8 cellular contexts compared by ENCODE assay signal in genomic region chr9:14315754-14316573, GRCh38. TPM values are rescaled to one million over a fixed set of nuclear protein-coding genes. Genes with fewer than 3 reads are reported as not detected.
DNase-seq lines count a peak whose midpoint lies in the region; ATAC-seq and TF ChIP-seq lines count a peak whose summit lies in the region.

No MANE protein-coding gene starts in this region.

- H3K4me1 Mint-ChIP-seq in stimulated activated naive CD8-positive, alpha-beta T cell treated with anti-CD3 and anti-CD28 coated beads, Interleukin-15, amount 100 ng/mL, for 72 hours = peaks cover 51% of the 10 kb centered on the region

- H3K4me3 Mint-ChIP-seq in stimulated activated naive CD8-positive, alpha-beta T cell treated with anti-CD3 and anti-CD28 coated beads, Interleukin-15, amount 100 ng/mL, for 72 hours = peak overlapping the region; percentile 82 to 88

- ATAC-seq in stimulated activated naive CD8-positive, alpha-beta T cell treated with anti-CD3 and anti-CD28 coated beads, Interleukin-15, amount 100 ng/mL, for 72 hours = peak; percentile 12
- no peak for ATAC-seq in GM19452 (IDR thresholded peaks at IDR 0.05; ENCODE audit: unreplicated experiment)

- no peak overlapping the region for H3K27ac Mint-ChIP-seq in stimulated activated naive CD8-positive, alpha-beta T cell treated with anti-CD3 and anti-CD28 coated beads, Interleukin-15, amount 100 ng/mL, for 72 hours

- no peaks in the 10 kb centered on the region for H3K36me3 ChIP-seq in kidney epithelial cell (ENCODE audit: control insufficient read depth, insufficient read depth, low read length)

- peaks cover 2% of the 10 kb centered on the region for H3K27me3 ChIP-seq in kidney epithelial cell (ENCODE audit: control insufficient read depth, insufficient read depth, low read length)

- peak overlapping the region; percentile 61 to 66 for H3K4me3 ChIP-seq in cardiac fibroblast (replicated peaks in 1 of 2; ENCODE audit: low read depth in 2 of 2, low read length in 2 of 2)
- peak overlapping the region; percentile 80 for H3K4me3 ChIP-seq in kidney epithelial cell (ENCODE audit: low read depth, low read length)

- peak; percentile 15 for DNase-seq in GM10248 (ENCODE audit: extremely low spot score)
- DNase-seq in NCI-H2227 (lab: John Stamatoyannopoulos, UW; ENCODE audit: unreplicated experiment) = peak; percentile 50
- peak; percentile 74 to 76 for DNase-seq in cardiac fibroblast (ENCODE audit: low read depth in 2 of 2)
- no peak for DNase-seq in kidney epithelial cell (ENCODE audit: low read depth)
- no peak for DNase-seq in stimulated activated naive CD8-positive, alpha-beta T cell treated with anti-CD3 and anti-CD28 coated beads, Interleukin-15, amount 100 ng/mL, for 72 hours
- DNase-seq in activated CD8-positive, alpha-beta memory T cell treated with anti-CD3 and anti-CD28 coated beads, Interleukin-2, amount 50 U/mL, for 48 hours = no peak
- no peak for DNase-seq in KBM-7

- TF ChIP-seq CTCF in GM10248 (IDR thresholded peaks at IDR 0.05; ENCODE audit: control extremely low read depth, extremely low read depth, low read depth, missing control alignments) = no peak
- TF ChIP-seq CTCF in cardiac fibroblast (IDR thresholded peaks at IDR 0.05; ENCODE audit: low read depth, low read length) = no peak
- no peak for TF ChIP-seq CTCF in kidney epithelial cell (IDR thresholded peaks at IDR 0.05; ENCODE audit: insufficient read depth, low read length, poor library complexity, severe bottlenecking)

- POLR2A ChIA-PET in GM10248 (lab: Yijun Ruan, JAX) = no interaction called here

- H3K9me3 Mint-ChIP-seq in stimulated activated naive CD8-positive, alpha-beta T cell treated with anti-CD3 and anti-CD28 coated beads, Interleukin-15, amount 100 ng/mL, for 72 hours = no peaks in the 10 kb centered on the region

- H3K27me3 Mint-ChIP-seq in stimulated activated naive CD8-positive, alpha-beta T cell treated with anti-CD3 and anti-CD28 coated beads, Interleukin-15, amount 100 ng/mL, for 72 hours = peaks cover 75% of the 10 kb centered on the region

- in situ Hi-C loops in KBM-7 (cut with MboI; ENCODE audit: low pct_unique_long_range_greater_than_20kb, low sequenced_read_pairs) = no loop called here

- CTCF ChIA-PET in GM10248 (lab: Yijun Ruan, JAX) = no interaction called here

RNA-seq across cellular contexts. Expression of gene NFIB, which starts 2.0 kb away (rescaled TPM):
- total RNA-seq in kidney epithelial cell = 3.1 and 3.3 TPM in 2 replicates

Comparison
In these comparisons a context has a peak if more than half of its experiments do, and no peak if none do; other contexts are left out.
1. DNase-seq: peak in GM10248 (single experiment), NCI-H2227 (single experiment) and cardiac fibroblast (2 of 2); none in kidney epithelial cell (single experiment), stimulated activated naive CD8-positive, alpha-beta T cell treated with anti-CD3 and anti-CD28 coated beads, Interleukin-15, amount 100 ng/mL, for 72 hours (0 of 2), activated CD8-positive, alpha-beta memory T cell treated with anti-CD3 and anti-CD28 coated beads, Interleukin-2, amount 50 U/mL, for 48 hours (single experiment) and KBM-7 (single experiment).